Comparison of ENCODE assay signal across 12 cellular contexts in the genomic region with DNA sequence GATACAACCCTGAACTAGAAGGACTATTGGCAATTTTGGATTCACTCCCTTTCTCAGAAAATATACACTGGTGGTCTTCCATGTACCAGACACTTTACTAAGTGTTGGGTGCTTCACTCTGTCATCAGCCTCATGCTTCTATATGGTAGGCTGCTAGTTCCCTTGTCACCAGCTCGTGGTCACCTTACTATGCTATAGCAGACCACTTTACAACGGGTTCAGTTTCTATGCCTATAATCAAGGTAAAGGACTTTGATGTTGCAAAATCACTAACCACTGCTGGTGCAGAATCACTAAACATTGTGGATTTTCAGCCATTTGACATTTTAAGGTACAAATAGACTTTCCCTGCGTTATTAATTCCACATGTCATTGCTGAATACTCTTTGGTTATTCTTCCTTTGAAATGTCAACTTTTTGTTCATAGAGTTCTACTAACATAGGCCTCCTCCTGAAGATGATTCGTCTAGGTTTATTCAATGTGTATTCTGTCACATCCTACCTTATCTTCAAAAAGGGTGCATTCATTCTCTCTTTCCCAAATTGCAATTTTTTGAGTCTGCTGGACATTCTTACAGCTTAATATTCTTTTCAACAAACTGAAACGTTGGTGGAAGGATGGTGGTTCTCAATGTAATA.
"Had no signal": no experiment of that assay in that cellular context is flagged by ENCODE, and none has a peak within 500 bp of the region (broad histone marks: within the 10 kb centered on the region; RNA-seq: fewer than 3 reads in every experiment).

No MANE protein-coding gene starts in this region.

- H3K27ac ChIP-seq: tibial nerve, uterus had no signal

- DNase-seq: activated CD4-positive, alpha-beta T cell treated with anti-CD3 and anti-CD28 coated beads for 4 hours; activated effector memory CD4-positive, alpha-beta T cell treated with anti-CD3 and anti-CD28 coated beads, Interleukin-2, amount 50 U/mL, for 16 hours; islet precursor cell; mammary epithelial cell; mucosa of descending colon; natural killer cell; retina; stimulated activated CD4-positive, alpha-beta T cell treated with anti-CD3 and anti-CD28 coated beads, Interleukin-12 subunit alpha, Interleukin-12 subunit beta, amount 100 ng/mL, for 4 hours; stimulated activated CD4-positive, alpha-beta T cell treated with anti-CD3 and anti-CD28 coated beads, Interleukin-2, amount 100 ng/mL, for 24 hours; T-helper 2 cell; uterus had no signal

- H3K9me3 ChIP-seq: mucosa of descending colon, tibial nerve, uterus had no signal

- H3K4me3 Mint-ChIP-seq: natural killer cell had no signal

- H3K27me3 ChIP-seq: tibial nerve, uterus had no signal

- H3K36me3 ChIP-seq: uterus had no signal

- H3K4me3 ChIP-seq: mucosa of descending colon, tibial nerve, uterus had no signal

- H3K27ac Mint-ChIP-seq: natural killer cell had no signal

- H3K4me1 ChIP-seq: uterus had no signal

- H3K9me3 Mint-ChIP-seq: natural killer cell had no signal

- ATAC-seq: mucosa of descending colon, natural killer cell had no signal
